Comparison of ENCODE assay signal across 1 cellular context in genomic region chr15:89761009-89761831, GRCh38.
TF ChIP-seq lines count a peak whose summit lies in the region.

No MANE protein-coding gene starts in this region.

TF ChIP-seq in liver, 16 proteins besides CTCF, POLR2A, EP300 and RAD21 (continued from another document):
- TF ChIP-seq ZBTB33 (IDR thresholded peaks at IDR 0.05) = no peak
- no peak for TF ChIP-seq HNF4A (conservative IDR thresholded peaks at IDR 0.05)
